Comparison of ENCODE assay signal across 1 cellular context in genomic region chr12:128163096-128163495, GRCh38.
TF ChIP-seq lines count a peak whose summit lies in the region.

No MANE protein-coding gene starts in this region.

TF ChIP-seq in H1, 55 proteins besides CTCF, POLR2A, EP300 and RAD21:
- TF ChIP-seq, protein P1, sequence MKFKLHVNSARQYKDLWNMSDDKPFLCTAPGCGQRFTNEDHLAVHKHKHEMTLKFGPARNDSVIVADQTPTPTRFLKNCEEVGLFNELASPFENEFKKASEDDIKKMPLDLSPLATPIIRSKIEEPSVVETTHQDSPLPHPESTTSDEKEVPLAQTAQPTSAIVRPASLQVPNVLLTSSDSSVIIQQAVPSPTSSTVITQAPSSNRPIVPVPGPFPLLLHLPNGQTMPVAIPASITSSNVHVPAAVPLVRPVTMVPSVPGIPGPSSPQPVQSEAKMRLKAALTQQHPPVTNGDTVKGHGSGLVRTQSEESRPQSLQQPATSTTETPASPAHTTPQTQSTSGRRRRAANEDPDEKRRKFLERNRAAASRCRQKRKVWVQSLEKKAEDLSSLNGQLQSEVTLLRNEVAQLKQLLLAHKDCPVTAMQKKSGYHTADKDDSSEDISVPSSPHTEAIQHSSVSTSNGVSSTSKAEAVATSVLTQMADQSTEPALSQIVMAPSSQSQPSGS (IDR thresholded peaks at IDR 0.05; ENCODE audit: low read length): no peak
- TF ChIP-seq EGR1 (IDR thresholded peaks at IDR 0.05; ENCODE audit: borderline replicate concordance, low read depth, low read length) (no peak), JUN (IDR thresholded peaks at IDR 0.05; ENCODE audit: low read depth, low read length) (no peak), BCL11A (IDR thresholded peaks at IDR 0.05; ENCODE audit: low read depth in 2 of 2, low read length in 2 of 2) (no peak), ASH2L (IDR thresholded peaks at IDR 0.05; ENCODE audit: low read length) (no peak), CHD2 (IDR thresholded peaks at IDR 0.05; ENCODE audit: low read length) (no peak), TEAD4 (IDR thresholded peaks at IDR 0.05; ENCODE audit: low read depth, low read length) (no peak), SRF (IDR thresholded peaks at IDR 0.05; ENCODE audit: low read depth, low read length) (no peak), CREB1 (IDR thresholded peaks at IDR 0.05) (no peak), FOSL1 (IDR thresholded peaks at IDR 0.05; ENCODE audit: insufficient read depth, low read depth, low read length) (no peak), E2F6 (IDR thresholded peaks at IDR 0.05) (no peak), BRCA1 (IDR thresholded peaks at IDR 0.05; ENCODE audit: low read depth, low read length) (no peak), RXRA (IDR thresholded peaks at IDR 0.05; ENCODE audit: insufficient read depth, low read depth, low read length) (no peak), JUND (IDR thresholded peaks at IDR 0.05; ENCODE audit: low read length) (no peak), KDM4A (IDR thresholded peaks at IDR 0.05; ENCODE audit: low read depth, low read length, severe bottlenecking) (no peak), HDAC6 (IDR thresholded peaks at IDR 0.05; ENCODE audit: low read depth, low read length) (no peak), SIN3A (conservative IDR thresholded peaks at IDR 0.05 in 1 of 2, IDR thresholded peaks at IDR 0.05 in 1 of 2; ENCODE audit: low read depth in 1 of 2, low read length in 2 of 2) (no peak), YY1 (IDR thresholded peaks at IDR 0.05; ENCODE audit: low read depth, low read length) (no peak), RNF2 (IDR thresholded peaks at IDR 0.05; ENCODE audit: borderline replicate concordance, low read depth, low read length, missing control alignments, poor library complexity, severe bottlenecking) (no peak)
- TF ChIP-seq, protein P2, sequence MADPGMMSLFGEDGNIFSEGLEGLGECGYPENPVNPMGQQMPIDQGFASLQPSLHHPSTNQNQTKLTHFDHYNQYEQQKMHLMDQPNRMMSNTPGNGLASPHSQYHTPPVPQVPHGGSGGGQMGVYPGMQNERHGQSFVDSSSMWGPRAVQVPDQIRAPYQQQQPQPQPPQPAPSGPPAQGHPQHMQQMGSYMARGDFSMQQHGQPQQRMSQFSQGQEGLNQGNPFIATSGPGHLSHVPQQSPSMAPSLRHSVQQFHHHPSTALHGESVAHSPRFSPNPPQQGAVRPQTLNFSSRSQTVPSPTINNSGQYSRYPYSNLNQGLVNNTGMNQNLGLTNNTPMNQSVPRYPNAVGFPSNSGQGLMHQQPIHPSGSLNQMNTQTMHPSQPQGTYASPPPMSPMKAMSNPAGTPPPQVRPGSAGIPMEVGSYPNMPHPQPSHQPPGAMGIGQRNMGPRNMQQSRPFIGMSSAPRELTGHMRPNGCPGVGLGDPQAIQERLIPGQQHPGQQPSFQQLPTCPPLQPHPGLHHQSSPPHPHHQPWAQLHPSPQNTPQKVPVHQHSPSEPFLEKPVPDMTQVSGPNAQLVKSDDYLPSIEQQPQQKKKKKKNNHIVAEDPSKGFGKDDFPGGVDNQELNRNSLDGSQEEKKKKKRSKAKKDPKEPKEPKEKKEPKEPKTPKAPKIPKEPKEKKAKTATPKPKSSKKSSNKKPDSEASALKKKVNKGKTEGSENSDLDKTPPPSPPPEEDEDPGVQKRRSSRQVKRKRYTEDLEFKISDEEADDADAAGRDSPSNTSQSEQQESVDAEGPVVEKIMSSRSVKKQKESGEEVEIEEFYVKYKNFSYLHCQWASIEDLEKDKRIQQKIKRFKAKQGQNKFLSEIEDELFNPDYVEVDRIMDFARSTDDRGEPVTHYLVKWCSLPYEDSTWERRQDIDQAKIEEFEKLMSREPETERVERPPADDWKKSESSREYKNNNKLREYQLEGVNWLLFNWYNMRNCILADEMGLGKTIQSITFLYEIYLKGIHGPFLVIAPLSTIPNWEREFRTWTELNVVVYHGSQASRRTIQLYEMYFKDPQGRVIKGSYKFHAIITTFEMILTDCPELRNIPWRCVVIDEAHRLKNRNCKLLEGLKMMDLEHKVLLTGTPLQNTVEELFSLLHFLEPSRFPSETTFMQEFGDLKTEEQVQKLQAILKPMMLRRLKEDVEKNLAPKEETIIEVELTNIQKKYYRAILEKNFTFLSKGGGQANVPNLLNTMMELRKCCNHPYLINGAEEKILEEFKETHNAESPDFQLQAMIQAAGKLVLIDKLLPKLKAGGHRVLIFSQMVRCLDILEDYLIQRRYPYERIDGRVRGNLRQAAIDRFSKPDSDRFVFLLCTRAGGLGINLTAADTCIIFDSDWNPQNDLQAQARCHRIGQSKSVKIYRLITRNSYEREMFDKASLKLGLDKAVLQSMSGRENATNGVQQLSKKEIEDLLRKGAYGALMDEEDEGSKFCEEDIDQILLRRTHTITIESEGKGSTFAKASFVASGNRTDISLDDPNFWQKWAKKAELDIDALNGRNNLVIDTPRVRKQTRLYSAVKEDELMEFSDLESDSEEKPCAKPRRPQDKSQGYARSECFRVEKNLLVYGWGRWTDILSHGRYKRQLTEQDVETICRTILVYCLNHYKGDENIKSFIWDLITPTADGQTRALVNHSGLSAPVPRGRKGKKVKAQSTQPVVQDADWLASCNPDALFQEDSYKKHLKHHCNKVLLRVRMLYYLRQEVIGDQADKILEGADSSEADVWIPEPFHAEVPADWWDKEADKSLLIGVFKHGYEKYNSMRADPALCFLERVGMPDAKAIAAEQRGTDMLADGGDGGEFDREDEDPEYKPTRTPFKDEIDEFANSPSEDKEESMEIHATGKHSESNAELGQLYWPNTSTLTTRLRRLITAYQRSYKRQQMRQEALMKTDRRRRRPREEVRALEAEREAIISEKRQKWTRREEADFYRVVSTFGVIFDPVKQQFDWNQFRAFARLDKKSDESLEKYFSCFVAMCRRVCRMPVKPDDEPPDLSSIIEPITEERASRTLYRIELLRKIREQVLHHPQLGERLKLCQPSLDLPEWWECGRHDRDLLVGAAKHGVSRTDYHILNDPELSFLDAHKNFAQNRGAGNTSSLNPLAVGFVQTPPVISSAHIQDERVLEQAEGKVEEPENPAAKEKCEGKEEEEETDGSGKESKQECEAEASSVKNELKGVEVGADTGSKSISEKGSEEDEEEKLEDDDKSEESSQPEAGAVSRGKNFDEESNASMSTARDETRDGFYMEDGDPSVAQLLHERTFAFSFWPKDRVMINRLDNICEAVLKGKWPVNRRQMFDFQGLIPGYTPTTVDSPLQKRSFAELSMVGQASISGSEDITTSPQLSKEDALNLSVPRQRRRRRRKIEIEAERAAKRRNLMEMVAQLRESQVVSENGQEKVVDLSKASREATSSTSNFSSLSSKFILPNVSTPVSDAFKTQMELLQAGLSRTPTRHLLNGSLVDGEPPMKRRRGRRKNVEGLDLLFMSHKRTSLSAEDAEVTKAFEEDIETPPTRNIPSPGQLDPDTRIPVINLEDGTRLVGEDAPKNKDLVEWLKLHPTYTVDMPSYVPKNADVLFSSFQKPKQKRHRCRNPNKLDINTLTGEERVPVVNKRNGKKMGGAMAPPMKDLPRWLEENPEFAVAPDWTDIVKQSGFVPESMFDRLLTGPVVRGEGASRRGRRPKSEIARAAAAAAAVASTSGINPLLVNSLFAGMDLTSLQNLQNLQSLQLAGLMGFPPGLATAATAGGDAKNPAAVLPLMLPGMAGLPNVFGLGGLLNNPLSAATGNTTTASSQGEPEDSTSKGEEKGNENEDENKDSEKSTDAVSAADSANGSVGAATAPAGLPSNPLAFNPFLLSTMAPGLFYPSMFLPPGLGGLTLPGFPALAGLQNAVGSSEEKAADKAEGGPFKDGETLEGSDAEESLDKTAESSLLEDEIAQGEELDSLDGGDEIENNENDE (IDR thresholded peaks at IDR 0.05; ENCODE audit: insufficient replicate concordance, low read length): no peak
